9 cellular contexts compared by ENCODE assay signal in the genomic region with DNA sequence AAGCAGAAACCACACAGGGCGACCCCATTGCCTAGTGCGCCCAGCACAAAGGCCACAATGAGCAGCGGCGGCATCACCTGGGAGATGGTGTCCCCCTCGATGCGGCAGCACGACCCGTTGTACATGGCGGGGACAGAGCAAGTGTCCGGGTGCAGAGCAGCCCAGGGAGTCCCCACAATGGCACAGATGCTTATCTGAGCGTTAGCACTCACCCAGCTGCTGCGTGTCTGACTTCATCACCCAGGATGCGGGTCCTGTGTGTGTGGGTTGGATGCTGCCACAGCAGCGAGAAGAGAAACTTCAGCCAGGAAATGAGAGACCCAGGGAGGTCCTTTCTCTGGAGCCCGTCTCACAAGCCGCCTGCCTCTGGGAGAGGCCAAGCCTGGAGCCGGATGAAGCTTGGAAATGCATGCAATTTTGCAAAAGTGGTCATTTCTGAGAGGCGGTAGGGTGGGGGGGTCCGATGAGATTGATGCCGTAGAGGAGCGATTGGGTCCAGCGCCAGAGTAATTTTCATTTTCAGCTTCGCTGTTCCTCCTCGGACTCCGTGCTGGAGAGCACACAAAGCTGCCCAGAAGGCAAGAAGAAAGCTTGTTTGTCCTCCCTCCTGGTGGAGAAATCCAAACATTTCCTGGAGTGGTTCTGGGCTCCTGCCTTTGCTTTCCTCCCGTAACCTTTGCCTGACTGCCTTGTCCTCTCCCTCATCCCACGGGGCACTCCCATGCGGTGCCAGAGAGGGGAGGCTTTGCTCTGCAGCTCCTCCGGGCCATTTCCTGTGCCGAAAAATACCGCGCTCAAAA. TPM values are rescaled to one million over a fixed set of nuclear protein-coding genes. Genes with fewer than 3 reads are reported as not detected.
DNase-seq lines count a peak whose midpoint lies in the region; ATAC-seq and TF ChIP-seq lines count a peak whose summit lies in the region.
"Had no signal": no experiment of that assay in that cellular context is flagged by ENCODE, and none has a peak within 500 bp of the region (broad histone marks: within the 10 kb centered on the region; RNA-seq: fewer than 3 reads in every experiment).

A gene with protein sequence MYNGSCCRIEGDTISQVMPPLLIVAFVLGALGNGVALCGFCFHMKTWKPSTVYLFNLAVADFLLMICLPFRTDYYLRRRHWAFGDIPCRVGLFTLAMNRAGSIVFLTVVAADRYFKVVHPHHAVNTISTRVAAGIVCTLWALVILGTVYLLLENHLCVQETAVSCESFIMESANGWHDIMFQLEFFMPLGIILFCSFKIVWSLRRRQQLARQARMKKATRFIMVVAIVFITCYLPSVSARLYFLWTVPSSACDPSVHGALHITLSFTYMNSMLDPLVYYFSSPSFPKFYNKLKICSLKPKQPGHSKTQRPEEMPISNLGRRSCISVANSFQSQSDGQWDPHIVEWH (minus strand): TSS at position 630 of the 800 bp plus-strand sequence. CDS start 505 bp downstream, at position 125.

- H3K4me1 Mint-ChIP-seq in activated naive CD4-positive, alpha-beta T cell treated with anti-CD3 and anti-CD28 coated beads for 36 hours (ENCODE audit: low read depth), result peaks cover 82% of the 10 kb centered on the region

- H3K79me1 ChIP-seq in mesendoderm (ENCODE audit: low read length), result no peaks in the 10 kb centered on the region

- TF ChIP-seq EP300 in tibial nerve (IDR thresholded peaks at IDR 0.05), result no peak

- H3K4me3 ChIP-seq in mesendoderm (ENCODE audit: low read length) (no peak within 1 kb of the TSS), tibial nerve (peak within 1 kb of the TSS; percentile 4 to 50 (median 26))

- H3K4me3 Mint-ChIP-seq in activated naive CD4-positive, alpha-beta T cell treated with anti-CD3 and anti-CD28 coated beads for 36 hours, result peak within 1 kb of the TSS; percentile 58

- no peak for TF ChIP-seq POLR2A in tibial nerve (IDR thresholded peaks at IDR 0.05)

- no peak within 1 kb of the TSS for H3K18ac ChIP-seq in mesendoderm (ENCODE audit: low read length)

- H3K56ac ChIP-seq in mesendoderm (ENCODE audit: low read length), result peak within 1 kb of the TSS; percentile 25

- peak within 1 kb of the TSS; percentile 89 for H3K27ac Mint-ChIP-seq in activated naive CD4-positive, alpha-beta T cell treated with anti-CD3 and anti-CD28 coated beads for 36 hours

- peak within 1 kb of the TSS; percentile 18 for H2AK5ac ChIP-seq in mesendoderm (ENCODE audit: low read length)

- no peak for TF ChIP-seq CTCF in tibial nerve (IDR thresholded peaks at IDR 0.05)

- H3K27me3 Mint-ChIP-seq in activated naive CD4-positive, alpha-beta T cell treated with anti-CD3 and anti-CD28 coated beads for 36 hours (ENCODE audit: low read depth), result no peaks in the 10 kb centered on the region

- DNase-seq in activated CD4-positive, alpha-beta T cell treated with anti-CD3 and anti-CD28 coated beads for 24 hours (ENCODE audit: low read depth in 2 of 2), result peak; percentile 27 to 34
- DNase-seq in activated CD4-positive, alpha-beta T cell treated with anti-CD3 and anti-CD28 coated beads, Interleukin-2, amount 50 U/mL, for 1 hour, result no peak
- peak; percentile 86 for DNase-seq in activated naive CD4-positive, alpha-beta T cell treated with anti-CD3 and anti-CD28 coated beads for 36 hours
- peak; percentile 30 for DNase-seq in mesendoderm
- DNase-seq in tibial nerve (ENCODE audit: low spot score in 2 of 2), result no peak
- no peak for DNase-seq in ACHN
- DNase-seq in KBM-7, result no peak

- no peaks in the 10 kb centered on the region for H3K79me2 ChIP-seq in mesendoderm (ENCODE audit: control insufficient read depth, insufficient read depth, low read length)

- no peak within 1 kb of the TSS for H4K8ac ChIP-seq in mesendoderm (ENCODE audit: low read depth, low read length)

- in situ Hi-C loops in ACHN (cut with HindIII; ENCODE audit: low pct_ligation_motif_present, low pct_unique_long_range_greater_than_20kb, low sequenced_read_pairs), result no loop called here
- in situ Hi-C loops in KBM-7 (cut with MboI; ENCODE audit: low pct_unique_long_range_greater_than_20kb, low sequenced_read_pairs), result loop anchor here (25.0 kb wide), 1 partner anchor 93 kb away; no protein-coding TSS in a partner anchor

- no peak within 1 kb of the TSS for H3K23ac ChIP-seq in mesendoderm (ENCODE audit: low read length)

- H3K36me3 ChIP-seq in mesendoderm (ENCODE audit: control insufficient read depth, insufficient read depth, low read length) (no peaks in the 10 kb centered on the region), tibial nerve (no peaks in the 10 kb centered on the region)

- ATAC-seq in esophagus mucosa, result no peak

- H3K9me3 ChIP-seq in tibial nerve, result no peaks in the 10 kb centered on the region

- WGBS in mesendoderm (ENCODE audit: extremely low coverage, insufficient coverage, low lambda C conversion rate), result no CpG with 5 or more reads among the region's 32 CpGs
- WGBS in tibial nerve, 2 donors, result 34 to 53% methylated on average over 32 of the region's 32 CpGs

- no peak within 1 kb of the TSS for H3K27ac ChIP-seq in mesendoderm (ENCODE audit: low read depth, low read length)
- H3K27ac ChIP-seq in tibial nerve, result peak within 1 kb of the TSS in 2 of 4 donors; percentile 53 to 64
- H3K27ac ChIP-seq: KMS-11 had no signal

- H3K4me1 ChIP-seq in mesendoderm (ENCODE audit: control insufficient read depth, low read depth, low read length) (no peaks in the 10 kb centered on the region), tibial nerve (peaks cover 0 to 8% (median 0%) of the 10 kb centered on the region in 4 donors)

- no peak within 1 kb of the TSS for H3K4me2 ChIP-seq in mesendoderm (ENCODE audit: low read length)
- H3K4me2 ChIP-seq: KMS-11 had no signal

- H3K9ac ChIP-seq in mesendoderm (ENCODE audit: low read length), result no peak within 1 kb of the TSS
- H3K9ac ChIP-seq: KMS-11 had no signal

- no peak within 1 kb of the TSS for H2BK15ac ChIP-seq in mesendoderm (replicated peaks; ENCODE audit: low read depth)

- no peak within 1 kb of the TSS for H2BK120ac ChIP-seq in mesendoderm (ENCODE audit: low read depth, low read length)

- peaks cover 3% of the 10 kb centered on the region for H3K9me3 Mint-ChIP-seq in activated naive CD4-positive, alpha-beta T cell treated with anti-CD3 and anti-CD28 coated beads for 36 hours

- no peak within 1 kb of the TSS for H4K5ac ChIP-seq in mesendoderm (ENCODE audit: low read length)

- H3K27me3 ChIP-seq in mesendoderm (ENCODE audit: insufficient read depth, low read length, poor library complexity), result no peaks in the 10 kb centered on the region
- H3K27me3 ChIP-seq in tibial nerve, result no peaks in the 10 kb centered on the region

- intact Hi-C loops in activated naive CD4-positive, alpha-beta T cell treated with anti-CD3 and anti-CD28 coated beads for 36 hours (cut with micrococcal nuclease), result loop anchor here (5.0 kb wide), 2 partner anchors 308 to 982 kb away; a partner anchor contains a TSS

- CTCF ChIA-PET in activated naive CD4-positive, alpha-beta T cell treated with anti-CD3 and anti-CD28 coated beads for 36 hours (lab: Charles Lee), result interaction anchor here (0.6 kb wide), 1 partner anchor 57 kb away, joined by 3 read pairs; no protein-coding TSS in a partner anchor

- H3K36me3 Mint-ChIP-seq in activated naive CD4-positive, alpha-beta T cell treated with anti-CD3 and anti-CD28 coated beads for 36 hours (ENCODE audit: low read depth), result no peaks in the 10 kb centered on the region

- H3K4ac ChIP-seq in mesendoderm (ENCODE audit: low read depth, low read length), result no peak within 1 kb of the TSS

- no peak within 1 kb of the TSS for H2BK5ac ChIP-seq in mesendoderm (ENCODE audit: low read length)

RNA-seq across cellular contexts. Expression of the gene that starts here (rescaled TPM):
- total RNA-seq in activated naive CD4-positive, alpha-beta T cell treated with anti-CD3 and anti-CD28 coated beads for 36 hours, result under 1 TPM; 0.91 to 0.99 TPM
- 0.04 TPM for polyA plus RNA-seq in mesendoderm (2013, experiment 1 of 2)
- polyA plus RNA-seq in mesendoderm (2013, experiment 2 of 2), result 0.03 TPM
- total RNA-seq in tibial nerve, result 1 to 10 TPM in 2 of 4 donors, under 1 TPM in 2; under 0.01 to 1.8 (median 1.1) TPM
- 0.08 TPM for total RNA-seq in esophagus mucosa

Comparison
In these comparisons a context has a peak if more than half of its experiments do, and no peak if none do; other contexts are left out.
1. DNase-seq: peak in activated CD4-positive, alpha-beta T cell treated with anti-CD3 and anti-CD28 coated beads for 24 hours (2 of 2) and mesendoderm (single experiment); none in activated CD4-positive, alpha-beta T cell treated with anti-CD3 and anti-CD28 coated beads, Interleukin-2, amount 50 U/mL, for 1 hour (single experiment), tibial nerve (0 of 2), ACHN (single experiment) and KBM-7 (single experiment).
2. Peak in DNase-seq in activated naive CD4-positive, alpha-beta T cell treated with anti-CD3 and anti-CD28 coated beads for 36 hours; RNA of the gene not detected or under 1 TPM.